ENCODE assay signal across 8 cellular contexts in genomic region chr9:134455951-134456739, GRCh38.
DNase-seq lines count a peak whose midpoint lies in the region; TF ChIP-seq lines count a peak whose summit lies in the region.

No MANE protein-coding gene starts in this region.

- H3K27ac ChIP-seq in colonic mucosa = peak overlapping the region; percentile 92

- H3K27me3 Mint-ChIP-seq in IgD-negative memory B cell = no peaks in the 10 kb centered on the region
- H3K27me3 Mint-ChIP-seq in activated CD4-positive, alpha-beta T cell treated with anti-CD3 and anti-CD28 coated beads, Interleukin-2, amount 10 ng/mL, durations not matched to agents 7 days and 5 days = no peaks in the 10 kb centered on the region

- no peaks in the 10 kb centered on the region for H3K9me3 ChIP-seq in colonic mucosa

- H3K9ac ChIP-seq in colonic mucosa (ENCODE audit: low read depth in 2 of 2, low read length in 2 of 2) = peak overlapping the region; percentile 67 to 71

- DNase-seq in A172 (ENCODE audit: low spot score) (peak; percentile 98), colonic mucosa (peak; percentile 73), medulla oblongata (ENCODE audit: extremely low spot score) (peak; percentile 62), SHP77 (lab: John Stamatoyannopoulos, UW) (no peak), superior temporal gyrus (ENCODE audit: extremely low spot score) (no peak)
- peak; percentile 57 for DNase-seq in activated CD4-positive, alpha-beta T cell treated with anti-CD3 and anti-CD28 coated beads, Interleukin-2, amount 10 ng/mL, durations not matched to agents 7 days and 5 days
- DNase-seq in stimulated activated CD8-positive, alpha-beta memory T cell treated with anti-CD3 and anti-CD28 coated beads, Interleukin-12 subunit alpha, Interleukin-12 subunit beta, amount 100 ng/mL, for 24 hours (ENCODE audit: extremely low read depth) = peak; percentile 45

- POLR2A ChIA-PET in activated CD4-positive, alpha-beta T cell treated with anti-CD3 and anti-CD28 coated beads, Interleukin-2, amount 10 ng/mL, durations not matched to agents 7 days and 5 days (lab: Charles Lee) = interaction anchor here (0.7 kb wide), 1 partner anchor 291 kb away, joined by 4 read pairs; no protein-coding TSS in a partner anchor

- H3K9me3 Mint-ChIP-seq in IgD-negative memory B cell = peaks cover 0 to 1% (median 0%) of the 10 kb centered on the region in 3 donors
- no peaks in the 10 kb centered on the region for H3K9me3 Mint-ChIP-seq in activated CD4-positive, alpha-beta T cell treated with anti-CD3 and anti-CD28 coated beads, Interleukin-2, amount 10 ng/mL, durations not matched to agents 7 days and 5 days

- no peaks in the 10 kb centered on the region for H3K36me3 Mint-ChIP-seq in IgD-negative memory B cell
- H3K36me3 Mint-ChIP-seq in activated CD4-positive, alpha-beta T cell treated with anti-CD3 and anti-CD28 coated beads, Interleukin-2, amount 10 ng/mL, durations not matched to agents 7 days and 5 days (ENCODE audit: low read depth) = no peaks in the 10 kb centered on the region

- H3K4me1 ChIP-seq in colonic mucosa = peaks cover 15% of the 10 kb centered on the region

- H3K27ac Mint-ChIP-seq in IgD-negative memory B cell = peak overlapping the region; percentile 67 to 92 (median 68)
- H3K27ac Mint-ChIP-seq in activated CD4-positive, alpha-beta T cell treated with anti-CD3 and anti-CD28 coated beads, Interleukin-2, amount 10 ng/mL, durations not matched to agents 7 days and 5 days = peak overlapping the region; percentile 84

- peak overlapping the region; percentile 28 for H3K4me3 ChIP-seq in colonic mucosa

- no peaks in the 10 kb centered on the region for H3K36me3 ChIP-seq in colonic mucosa

- TF ChIP-seq CTCF in colonic mucosa (IDR thresholded peaks at IDR 0.05) = no peak

- no peaks in the 10 kb centered on the region for H3K27me3 ChIP-seq in colonic mucosa

- H3K4me3 Mint-ChIP-seq in IgD-negative memory B cell = peak overlapping the region; percentile 83 to 98 (median 90)
- peak overlapping the region; percentile 4 for H3K4me3 Mint-ChIP-seq in activated CD4-positive, alpha-beta T cell treated with anti-CD3 and anti-CD28 coated beads, Interleukin-2, amount 10 ng/mL, durations not matched to agents 7 days and 5 days

- intact Hi-C loops in colonic mucosa (cut with DNase I) = no loop called here

- CTCF ChIA-PET in activated CD4-positive, alpha-beta T cell treated with anti-CD3 and anti-CD28 coated beads, Interleukin-2, amount 10 ng/mL, durations not matched to agents 7 days and 5 days (lab: Charles Lee) = interaction anchor here (0.6 to 1.0 kb wide), 3 partner anchors 16 to 1616 kb away, joined by 3 read pairs; no protein-coding TSS in a partner anchor

- peaks cover 0 to 5% (median 4%) of the 10 kb centered on the region in 3 donors for H3K4me1 Mint-ChIP-seq in IgD-negative memory B cell
- peaks cover 11% of the 10 kb centered on the region for H3K4me1 Mint-ChIP-seq in activated CD4-positive, alpha-beta T cell treated with anti-CD3 and anti-CD28 coated beads, Interleukin-2, amount 10 ng/mL, durations not matched to agents 7 days and 5 days

Comparison
In these comparisons a context has a peak if more than half of its experiments do, and no peak if none do; other contexts are left out.
1. DNase-seq: peak in A172 (single experiment), activated CD4-positive, alpha-beta T cell treated with anti-CD3 and anti-CD28 coated beads, Interleukin-2, amount 10 ng/mL, durations not matched to agents 7 days and 5 days (single experiment), colonic mucosa (single experiment), medulla oblongata (single experiment) and stimulated activated CD8-positive, alpha-beta memory T cell treated with anti-CD3 and anti-CD28 coated beads, Interleukin-12 subunit alpha, Interleukin-12 subunit beta, amount 100 ng/mL, for 24 hours (single experiment); none in SHP77 (0 of 2) and superior temporal gyrus (single experiment).